In the genomic region with DNA sequence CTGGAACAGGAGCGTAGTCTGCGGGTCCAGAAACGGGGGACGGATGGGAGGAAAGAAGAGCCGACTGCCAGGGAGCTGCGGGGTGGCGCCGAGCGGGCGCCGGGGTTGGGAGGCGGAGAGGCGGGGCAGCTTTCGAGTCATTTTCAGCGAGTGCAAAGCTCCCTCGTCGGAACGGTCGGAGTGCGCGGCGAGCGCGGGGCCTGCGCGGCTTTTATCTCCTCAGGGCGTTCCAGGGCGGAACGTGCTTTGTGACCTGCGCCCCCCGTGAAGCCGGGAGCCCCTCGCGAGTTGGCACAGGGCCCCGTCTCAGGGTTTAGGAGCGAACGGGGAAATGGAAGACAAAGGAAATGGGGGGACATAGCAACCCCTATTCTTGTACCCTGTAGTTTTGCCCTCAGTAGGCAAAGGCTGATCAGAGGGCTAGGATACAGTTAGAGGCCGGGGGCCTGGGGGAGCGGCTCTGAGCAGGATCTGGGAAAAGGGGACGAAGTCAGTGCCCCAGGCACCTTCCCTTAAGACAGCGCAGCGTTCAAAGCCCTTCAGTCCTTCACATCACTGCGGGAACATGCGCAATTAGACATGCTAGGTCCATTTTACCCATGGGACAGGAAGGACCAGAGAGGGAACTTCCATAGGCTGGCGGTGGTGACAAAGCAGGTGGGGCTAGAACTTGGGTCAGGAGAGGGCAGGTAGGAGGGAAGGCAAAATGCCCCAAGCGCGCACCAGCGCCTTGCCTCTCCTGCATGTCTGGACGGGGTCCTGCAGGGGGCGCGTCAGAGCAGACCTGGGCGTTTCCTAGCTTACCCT, we compare ENCODE assay signal across 8 cellular contexts.
DNase-seq lines count a peak whose midpoint lies in the region; ATAC-seq and TF ChIP-seq lines count a peak whose summit lies in the region.

No MANE protein-coding gene starts in this region.

- peak overlapping the region; percentile 79 for H3K4me3 Mint-ChIP-seq in activated CD8-positive, alpha-beta T cell treated with anti-CD3 and anti-CD28 coated beads, Interleukin-2, amount 10 ng/mL, durations not matched to agents 7 days and 5 days
- peak overlapping the region; percentile 95 for H3K4me3 Mint-ChIP-seq in natural killer cell treated with Interleukin-12 subunit alpha and Interleukin-12 subunit beta and Interleukin-15 and Interleukin-18, amount 100 ng/mL, for 72 hours

- H3K9me3 Mint-ChIP-seq in activated CD8-positive, alpha-beta T cell treated with anti-CD3 and anti-CD28 coated beads, Interleukin-2, amount 10 ng/mL, durations not matched to agents 7 days and 5 days (ENCODE audit: insufficient read depth), result peaks cover 4% of the 10 kb centered on the region
- peaks cover 3% of the 10 kb centered on the region for H3K9me3 Mint-ChIP-seq in natural killer cell treated with Interleukin-12 subunit alpha and Interleukin-12 subunit beta and Interleukin-15 and Interleukin-18, amount 100 ng/mL, for 72 hours

- peak; percentile 57 for ATAC-seq in HG03442 (IDR thresholded peaks at IDR 0.05; ENCODE audit: unreplicated experiment)
- ATAC-seq in activated CD8-positive, alpha-beta T cell treated with anti-CD3 and anti-CD28 coated beads, Interleukin-2, amount 10 ng/mL, durations not matched to agents 7 days and 5 days, result peak; percentile 78
- ATAC-seq in natural killer cell treated with Interleukin-12 subunit alpha and Interleukin-12 subunit beta and Interleukin-15 and Interleukin-18, amount 100 ng/mL, for 72 hours, result peak; percentile 64 to 65

- H3K4me1 ChIP-seq in suprapubic skin, result peaks cover 16% of the 10 kb centered on the region

- WGBS in suprapubic skin, result 7% methylated on average over 52 of the region's 52 CpGs

- no peaks in the 10 kb centered on the region for H3K36me3 ChIP-seq in suprapubic skin

- H3K36me3 Mint-ChIP-seq in activated CD8-positive, alpha-beta T cell treated with anti-CD3 and anti-CD28 coated beads, Interleukin-2, amount 10 ng/mL, durations not matched to agents 7 days and 5 days (ENCODE audit: low read depth), result peaks cover 14% of the 10 kb centered on the region
- H3K36me3 Mint-ChIP-seq in natural killer cell treated with Interleukin-12 subunit alpha and Interleukin-12 subunit beta and Interleukin-15 and Interleukin-18, amount 100 ng/mL, for 72 hours, result peaks cover 7% of the 10 kb centered on the region

- peak overlapping the region; percentile 60 for H3K4me3 ChIP-seq in epithelial cell of proximal tubule (ENCODE audit: low read depth, low read length)
- peak overlapping the region; percentile 48 for H3K4me3 ChIP-seq in suprapubic skin

- TF ChIP-seq EP300 in suprapubic skin (IDR thresholded peaks at IDR 0.05), result no peak

- H3K27me3 ChIP-seq in suprapubic skin, result no peaks in the 10 kb centered on the region

- TF ChIP-seq POLR2A in suprapubic skin (IDR thresholded peaks at IDR 0.05), result no peak

- peak overlapping the region; percentile 62 for H3K27ac Mint-ChIP-seq in activated CD8-positive, alpha-beta T cell treated with anti-CD3 and anti-CD28 coated beads, Interleukin-2, amount 10 ng/mL, durations not matched to agents 7 days and 5 days
- peak overlapping the region in 1 of 2 donors; percentile 89 for H3K27ac Mint-ChIP-seq in natural killer cell treated with Interleukin-12 subunit alpha and Interleukin-12 subunit beta and Interleukin-15 and Interleukin-18, amount 100 ng/mL, for 72 hours

- no peaks in the 10 kb centered on the region for H3K9me3 ChIP-seq in suprapubic skin

- peaks cover 5% of the 10 kb centered on the region for H3K27me3 Mint-ChIP-seq in activated CD8-positive, alpha-beta T cell treated with anti-CD3 and anti-CD28 coated beads, Interleukin-2, amount 10 ng/mL, durations not matched to agents 7 days and 5 days (ENCODE audit: low read depth)
- H3K27me3 Mint-ChIP-seq in natural killer cell treated with Interleukin-12 subunit alpha and Interleukin-12 subunit beta and Interleukin-15 and Interleukin-18, amount 100 ng/mL, for 72 hours, result peaks cover 0 to 7% of the 10 kb centered on the region in 2 donors

- DNase-seq in DMS53 treated with DMSO at 0.1 percent for 48 hours (lab: John Stamatoyannopoulos, UW; ENCODE audit: unreplicated experiment) (peak; percentile 86), epithelial cell of proximal tubule (ENCODE audit: low read depth) (no peak), suprapubic skin (ENCODE audit: low spot score in 2 of 2) (peak in 1 of 2 donors; percentile 80), NCI-H2196 (lab: John Stamatoyannopoulos, UW; ENCODE audit: unreplicated experiment) (no peak), SIG-M5 treated with dmso at 0.1 percent for 504 hours (lab: John Stamatoyannopoulos, UW; ENCODE audit: unreplicated experiment) (no peak)
- peak; percentile 76 for DNase-seq in activated CD8-positive, alpha-beta T cell treated with anti-CD3 and anti-CD28 coated beads, Interleukin-2, amount 10 ng/mL, durations not matched to agents 7 days and 5 days
- no peak for DNase-seq in natural killer cell treated with Interleukin-12 subunit alpha and Interleukin-12 subunit beta and Interleukin-15 and Interleukin-18, amount 100 ng/mL, for 72 hours (ENCODE audit: low spot score)

- POLR2A ChIA-PET in activated CD8-positive, alpha-beta T cell treated with anti-CD3 and anti-CD28 coated beads, Interleukin-2, amount 10 ng/mL, durations not matched to agents 7 days and 5 days (lab: Charles Lee), result interaction anchor here (0.6 to 1.2 kb wide), 3 partner anchors 10 to 26 kb away, joined by 3 to 5 read pairs (median 4); no protein-coding TSS in a partner anchor

- no peak overlapping the region for H3K27ac ChIP-seq in suprapubic skin

- peaks cover 45% of the 10 kb centered on the region for H3K4me1 Mint-ChIP-seq in activated CD8-positive, alpha-beta T cell treated with anti-CD3 and anti-CD28 coated beads, Interleukin-2, amount 10 ng/mL, durations not matched to agents 7 days and 5 days (ENCODE audit: low read depth)
- H3K4me1 Mint-ChIP-seq in natural killer cell treated with Interleukin-12 subunit alpha and Interleukin-12 subunit beta and Interleukin-15 and Interleukin-18, amount 100 ng/mL, for 72 hours (ENCODE audit: low read depth in 2 of 2), result peaks cover 41 to 42% of the 10 kb centered on the region in 2 donors

- CTCF ChIA-PET in activated CD8-positive, alpha-beta T cell treated with anti-CD3 and anti-CD28 coated beads, Interleukin-2, amount 10 ng/mL, durations not matched to agents 7 days and 5 days (lab: Charles Lee), result interaction anchor here (0.5 to 3.1 kb wide), 39 partner anchors 10 to 870 kb away, joined by 3 to 50 read pairs (median 4); partner anchors contain the start of gene IL18R1

- peak; percentile 78 for TF ChIP-seq CTCF in epithelial cell of proximal tubule (conservative IDR thresholded peaks at IDR 0.05; ENCODE audit: low read depth, low read length)
- TF ChIP-seq CTCF in suprapubic skin (IDR thresholded peaks at IDR 0.05), result peak; percentile 26 to 73

Comparison
In these comparisons a context has a peak if more than half of its experiments do, and no peak if none do; other contexts are left out.
1. DNase-seq: peak in DMS53 treated with DMSO at 0.1 percent for 48 hours (single experiment) and activated CD8-positive, alpha-beta T cell treated with anti-CD3 and anti-CD28 coated beads, Interleukin-2, amount 10 ng/mL, durations not matched to agents 7 days and 5 days (single experiment); none in epithelial cell of proximal tubule (single experiment), natural killer cell treated with Interleukin-12 subunit alpha and Interleukin-12 subunit beta and Interleukin-15 and Interleukin-18, amount 100 ng/mL, for 72 hours (single experiment), NCI-H2196 (single experiment) and SIG-M5 treated with dmso at 0.1 percent for 504 hours (single experiment).
2. Peak in every context shown above with its lines, with median percentiles within 50 percentile points of each other: ATAC-seq.